Comparison of ENCODE assay signal across 22 cellular contexts in genomic region chr3:171622126-171622525, GRCh38.
"Had no signal": no experiment of that assay in that cellular context is flagged by ENCODE, and none has a peak within 500 bp of the region (broad histone marks: within the 10 kb centered on the region; RNA-seq: fewer than 3 reads in every experiment).

No MANE protein-coding gene starts in this region.

- H3K36me3 Mint-ChIP-seq: stimulated activated effector memory CD8-positive, alpha-beta T cell treated with anti-CD3 and anti-CD28 coated beads, Interleukin-12 subunit alpha, Interleukin-12 subunit beta, amount 100 ng/mL, for 72 hours had no signal

- ATAC-seq: effector memory CD8-positive, alpha-beta T cell; left ventricle myocardium superior; lower lobe of right lung; naive thymus-derived CD8-positive, alpha-beta T cell; sciatic nerve; stimulated activated effector memory CD8-positive, alpha-beta T cell treated with anti-CD3 and anti-CD28 coated beads, Interleukin-12 subunit alpha, Interleukin-12 subunit beta, amount 100 ng/mL, for 72 hours had no signal

- H3K27me3 ChIP-seq: esophagus squamous epithelium, stomach, testis, tibial artery had no signal

- H3K4me2 ChIP-seq: smooth muscle cell had no signal

- H3K27ac ChIP-seq: coronary artery, esophagus squamous epithelium, lower lobe of right lung, parathyroid adenoma, stomach, testis, tibial artery had no signal

- H2AFZ ChIP-seq: parathyroid adenoma had no signal

- H3K27me3 Mint-ChIP-seq: progenitor cell of endocrine pancreas, type B pancreatic cell had no signal

- H3K4me1 Mint-ChIP-seq: naive thymus-derived CD8-positive, alpha-beta T cell had no signal

- H3K79me2 ChIP-seq: parathyroid adenoma had no signal

- H3K27ac Mint-ChIP-seq: effector memory CD8-positive, alpha-beta T cell; naive thymus-derived CD8-positive, alpha-beta T cell; progenitor cell of endocrine pancreas; stimulated activated effector memory CD8-positive, alpha-beta T cell treated with anti-CD3 and anti-CD28 coated beads, Interleukin-12 subunit alpha, Interleukin-12 subunit beta, amount 100 ng/mL, for 72 hours; type B pancreatic cell had no signal

- H3K4me1 ChIP-seq: esophagus squamous epithelium, lower lobe of right lung, parathyroid adenoma, stomach, testis, tibial artery had no signal

- H3K9ac ChIP-seq: parathyroid adenoma had no signal

- H3K36me3 ChIP-seq: lower lobe of right lung had no signal

- DNase-seq: dermis blood vessel endothelial cell; effector memory CD8-positive, alpha-beta T cell; erythroblast; esophagus squamous epithelium; left ventricle myocardium superior; lower lobe of right lung; naive thymus-derived CD8-positive, alpha-beta T cell; stimulated activated CD4-positive, alpha-beta T cell treated with anti-CD3 and anti-CD28 coated beads, Interleukin-12 subunit alpha, Interleukin-12 subunit beta, amount 100 ng/mL, for 4 hours; stimulated activated CD4-positive, alpha-beta T cell treated with anti-CD3 and anti-CD28 coated beads, Interleukin-2, amount 100 ng/mL, for 24 hours; stimulated activated CD4-positive, alpha-beta T cell treated with anti-CD3 and anti-CD28 coated beads, Interleukin-4, amount 100 ng/mL, for 24 hours; stimulated activated naive CD4-positive, alpha-beta T cell treated with Interleukin-2 at 50 U/mL for 16 hours; stomach; testis; tibial artery had no signal

- H3K4me3 ChIP-seq: coronary artery, esophagus squamous epithelium, lower lobe of right lung, smooth muscle cell, stomach, testis, tibial artery had no signal

- FAIRE-seq: keratinocyte had no signal

- H3K9me3 ChIP-seq: esophagus squamous epithelium, lower lobe of right lung, stomach, testis, tibial artery had no signal

- H3K9me3 Mint-ChIP-seq: stimulated activated effector memory CD8-positive, alpha-beta T cell treated with anti-CD3 and anti-CD28 coated beads, Interleukin-12 subunit alpha, Interleukin-12 subunit beta, amount 100 ng/mL, for 72 hours had no signal

- H3K4me3 Mint-ChIP-seq: effector memory CD8-positive, alpha-beta T cell; naive thymus-derived CD8-positive, alpha-beta T cell; stimulated activated effector memory CD8-positive, alpha-beta T cell treated with anti-CD3 and anti-CD28 coated beads, Interleukin-12 subunit alpha, Interleukin-12 subunit beta, amount 100 ng/mL, for 72 hours; type B pancreatic cell had no signal
